Comparison of ENCODE assay signal across 1 cellular context in the genomic region with DNA sequence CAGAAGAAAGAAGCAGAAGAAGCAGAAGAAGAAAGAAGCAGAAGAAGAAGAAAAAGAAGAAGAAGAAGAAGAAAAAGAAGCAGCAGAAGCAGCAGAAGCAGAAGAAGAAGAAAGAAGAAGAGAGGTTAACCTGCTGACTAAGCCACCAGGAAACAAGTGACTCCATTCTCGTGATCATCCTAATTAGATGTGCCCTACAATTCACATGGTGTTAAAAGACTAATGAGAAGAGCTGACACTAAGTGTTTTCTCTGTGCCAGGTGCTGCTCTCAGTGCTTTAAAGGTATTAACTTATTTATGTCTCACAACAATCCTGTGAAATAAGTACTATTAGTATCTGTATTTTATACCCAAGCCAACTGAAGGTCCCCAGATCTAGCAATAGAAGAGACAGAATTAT.
TF ChIP-seq lines count a peak whose summit lies in the region.

No MANE protein-coding gene starts in this region.

TF ChIP-seq in GM23338, 12 proteins besides CTCF, POLR2A, EP300 and RAD21 (continued from another document):
- TF ChIP-seq, protein P1, sequence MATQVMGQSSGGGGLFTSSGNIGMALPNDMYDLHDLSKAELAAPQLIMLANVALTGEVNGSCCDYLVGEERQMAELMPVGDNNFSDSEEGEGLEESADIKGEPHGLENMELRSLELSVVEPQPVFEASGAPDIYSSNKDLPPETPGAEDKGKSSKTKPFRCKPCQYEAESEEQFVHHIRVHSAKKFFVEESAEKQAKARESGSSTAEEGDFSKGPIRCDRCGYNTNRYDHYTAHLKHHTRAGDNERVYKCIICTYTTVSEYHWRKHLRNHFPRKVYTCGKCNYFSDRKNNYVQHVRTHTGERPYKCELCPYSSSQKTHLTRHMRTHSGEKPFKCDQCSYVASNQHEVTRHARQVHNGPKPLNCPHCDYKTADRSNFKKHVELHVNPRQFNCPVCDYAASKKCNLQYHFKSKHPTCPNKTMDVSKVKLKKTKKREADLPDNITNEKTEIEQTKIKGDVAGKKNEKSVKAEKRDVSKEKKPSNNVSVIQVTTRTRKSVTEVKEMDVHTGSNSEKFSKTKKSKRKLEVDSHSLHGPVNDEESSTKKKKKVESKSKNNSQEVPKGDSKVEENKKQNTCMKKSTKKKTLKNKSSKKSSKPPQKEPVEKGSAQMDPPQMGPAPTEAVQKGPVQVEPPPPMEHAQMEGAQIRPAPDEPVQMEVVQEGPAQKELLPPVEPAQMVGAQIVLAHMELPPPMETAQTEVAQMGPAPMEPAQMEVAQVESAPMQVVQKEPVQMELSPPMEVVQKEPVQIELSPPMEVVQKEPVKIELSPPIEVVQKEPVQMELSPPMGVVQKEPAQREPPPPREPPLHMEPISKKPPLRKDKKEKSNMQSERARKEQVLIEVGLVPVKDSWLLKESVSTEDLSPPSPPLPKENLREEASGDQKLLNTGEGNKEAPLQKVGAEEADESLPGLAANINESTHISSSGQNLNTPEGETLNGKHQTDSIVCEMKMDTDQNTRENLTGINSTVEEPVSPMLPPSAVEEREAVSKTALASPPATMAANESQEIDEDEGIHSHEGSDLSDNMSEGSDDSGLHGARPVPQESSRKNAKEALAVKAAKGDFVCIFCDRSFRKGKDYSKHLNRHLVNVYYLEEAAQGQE (IDR thresholded peaks at IDR 0.05; ENCODE audit: unreplicated experiment) = no peak
- TF ChIP-seq ZNF331 (CRISPR knock-in tag; IDR thresholded peaks at IDR 0.05; ENCODE audit: low read depth) = no peak
- no peak for TF ChIP-seq CREB1 (CRISPR knock-in tag; IDR thresholded peaks at IDR 0.05; ENCODE audit: low read depth)
- TF ChIP-seq, protein P2, sequence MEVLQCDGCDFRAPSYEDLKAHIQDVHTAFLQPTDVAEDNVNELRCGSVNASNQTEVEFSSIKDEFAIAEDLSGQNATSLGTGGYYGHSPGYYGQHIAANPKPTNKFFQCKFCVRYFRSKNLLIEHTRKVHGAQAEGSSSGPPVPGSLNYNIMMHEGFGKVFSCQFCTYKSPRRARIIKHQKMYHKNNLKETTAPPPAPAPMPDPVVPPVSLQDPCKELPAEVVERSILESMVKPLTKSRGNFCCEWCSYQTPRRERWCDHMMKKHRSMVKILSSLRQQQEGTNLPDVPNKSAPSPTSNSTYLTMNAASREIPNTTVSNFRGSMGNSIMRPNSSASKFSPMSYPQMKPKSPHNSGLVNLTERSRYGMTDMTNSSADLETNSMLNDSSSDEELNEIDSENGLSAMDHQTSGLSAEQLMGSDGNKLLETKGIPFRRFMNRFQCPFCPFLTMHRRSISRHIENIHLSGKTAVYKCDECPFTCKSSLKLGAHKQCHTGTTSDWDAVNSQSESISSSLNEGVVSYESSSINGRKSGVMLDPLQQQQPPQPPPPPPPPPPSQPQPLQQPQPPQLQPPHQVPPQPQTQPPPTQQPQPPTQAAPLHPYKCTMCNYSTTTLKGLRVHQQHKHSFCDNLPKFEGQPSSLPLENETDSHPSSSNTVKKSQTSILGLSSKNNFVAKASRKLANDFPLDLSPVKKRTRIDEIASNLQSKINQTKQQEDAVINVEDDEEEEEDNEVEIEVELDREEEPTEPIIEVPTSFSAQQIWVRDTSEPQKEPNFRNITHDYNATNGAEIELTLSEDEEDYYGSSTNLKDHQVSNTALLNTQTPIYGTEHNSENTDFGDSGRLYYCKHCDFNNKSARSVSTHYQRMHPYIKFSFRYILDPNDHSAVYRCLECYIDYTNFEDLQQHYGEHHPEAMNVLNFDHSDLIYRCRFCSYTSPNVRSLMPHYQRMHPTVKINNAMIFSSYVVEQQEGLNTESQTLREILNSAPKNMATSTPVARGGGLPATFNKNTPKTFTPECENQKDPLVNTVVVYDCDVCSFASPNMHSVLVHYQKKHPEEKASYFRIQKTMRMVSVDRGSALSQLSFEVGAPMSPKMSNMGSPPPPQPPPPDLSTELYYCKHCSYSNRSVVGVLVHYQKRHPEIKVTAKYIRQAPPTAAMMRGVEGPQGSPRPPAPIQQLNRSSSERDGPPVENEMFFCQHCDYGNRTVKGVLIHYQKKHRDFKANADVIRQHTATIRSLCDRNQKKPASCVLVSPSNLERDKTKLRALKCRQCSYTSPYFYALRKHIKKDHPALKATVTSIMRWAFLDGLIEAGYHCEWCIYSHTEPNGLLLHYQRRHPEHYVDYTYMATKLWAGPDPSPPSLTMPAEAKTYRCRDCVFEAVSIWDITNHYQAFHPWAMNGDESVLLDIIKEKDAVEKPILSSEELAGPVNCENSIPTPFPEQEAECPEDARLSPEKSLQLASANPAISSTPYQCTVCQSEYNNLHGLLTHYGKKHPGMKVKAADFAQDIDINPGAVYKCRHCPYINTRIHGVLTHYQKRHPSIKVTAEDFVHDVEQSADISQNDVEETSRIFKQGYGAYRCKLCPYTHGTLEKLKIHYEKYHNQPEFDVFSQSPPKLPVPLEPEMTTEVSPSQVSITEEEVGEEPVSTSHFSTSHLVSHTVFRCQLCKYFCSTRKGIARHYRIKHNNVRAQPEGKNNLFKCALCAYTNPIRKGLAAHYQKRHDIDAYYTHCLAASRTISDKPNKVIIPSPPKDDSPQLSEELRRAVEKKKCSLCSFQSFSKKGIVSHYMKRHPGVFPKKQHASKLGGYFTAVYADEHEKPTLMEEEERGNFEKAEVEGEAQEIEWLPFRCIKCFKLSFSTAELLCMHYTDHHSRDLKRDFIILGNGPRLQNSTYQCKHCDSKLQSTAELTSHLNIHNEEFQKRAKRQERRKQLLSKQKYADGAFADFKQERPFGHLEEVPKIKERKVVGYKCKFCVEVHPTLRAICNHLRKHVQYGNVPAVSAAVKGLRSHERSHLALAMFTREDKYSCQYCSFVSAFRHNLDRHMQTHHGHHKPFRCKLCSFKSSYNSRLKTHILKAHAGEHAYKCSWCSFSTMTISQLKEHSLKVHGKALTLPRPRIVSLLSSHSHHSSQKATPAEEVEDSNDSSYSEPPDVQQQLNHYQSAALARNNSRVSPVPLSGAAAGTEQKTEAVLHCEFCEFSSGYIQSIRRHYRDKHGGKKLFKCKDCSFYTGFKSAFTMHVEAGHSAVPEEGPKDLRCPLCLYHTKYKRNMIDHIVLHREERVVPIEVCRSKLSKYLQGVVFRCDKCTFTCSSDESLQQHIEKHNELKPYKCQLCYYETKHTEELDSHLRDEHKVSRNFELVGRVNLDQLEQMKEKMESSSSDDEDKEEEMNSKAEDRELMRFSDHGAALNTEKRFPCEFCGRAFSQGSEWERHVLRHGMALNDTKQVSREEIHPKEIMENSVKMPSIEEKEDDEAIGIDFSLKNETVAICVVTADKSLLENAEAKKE (CRISPR knock-in tag; IDR thresholded peaks at IDR 0.05) = no peak
TF ChIP-seq in GM23338: peak in this region for 0.
